Comparison of ENCODE assay signal across 2 cellular contexts in genomic region chr12:88889326-88890110, GRCh38.
TF ChIP-seq lines count a peak whose summit lies in the region.

No MANE protein-coding gene starts in this region.

TF ChIP-seq in A549, 52 proteins besides CTCF, POLR2A, EP300 and RAD21:
- no peak for TF ChIP-seq ZNF302 (CRISPR knock-in tag; IDR thresholded peaks at IDR 0.05)

TF ChIP-seq in IMR-90, 13 proteins besides CTCF, POLR2A, EP300 and RAD21:
- TF ChIP-seq CEBPB (IDR thresholded peaks at IDR 0.05; ENCODE audit: low read depth, low read length) (peak; percentile 79), FOS (IDR thresholded peaks at IDR 0.05; ENCODE audit: low read depth, low read length) (no peak), MXI1 (IDR thresholded peaks at IDR 0.05; ENCODE audit: borderline replicate concordance, low read depth, low read length) (no peak)
